14 cellular contexts compared by ENCODE assay signal in genomic region chr17:5077275-5077674, GRCh38. TPM values are rescaled to one million over a fixed set of nuclear protein-coding genes. Genes with fewer than 3 reads are reported as not detected.
A peak's percentile ranks its signal among the peaks of the same experiment; 100 is the strongest.
DNase-seq lines count a peak whose midpoint lies in the region; ATAC-seq and TF ChIP-seq lines count a peak whose summit lies in the region.
"Not testable (repeated sequence)": the region's sequence is repeated elsewhere in the genome, so short reads cannot be mapped to it uniquely, and the experiment has no call there.
"Had no signal": no experiment of that assay in that cellular context is flagged by ENCODE, and none has a peak within 500 bp of the region (broad histone marks: within the 10 kb centered on the region; RNA-seq: fewer than 3 reads in every experiment).

No MANE protein-coding gene starts in this region.

- H3K4me1 Mint-ChIP-seq in activated CD4-positive, alpha-beta memory T cell treated with anti-CD3 and anti-CD28 coated beads for 36 hours (ENCODE audit: low read depth) = peaks cover 25% of the 10 kb centered on the region
- H3K4me1 Mint-ChIP-seq in activated naive CD8-positive, alpha-beta T cell treated with anti-CD3 and anti-CD28 coated beads, Interleukin-2, amount 10 ng/mL, durations not matched to agents 7 days and 5 days = peaks cover 14% of the 10 kb centered on the region
- peaks cover 18% of the 10 kb centered on the region for H3K4me1 Mint-ChIP-seq in memory B cell

- POLR2A ChIA-PET in PC-9 (lab: Charles Lee; ENCODE audit: unreplicated experiment) = not testable (repeated sequence)
- POLR2A ChIA-PET in activated CD4-positive, alpha-beta memory T cell treated with anti-CD3 and anti-CD28 coated beads for 36 hours (lab: Charles Lee) = interaction anchor here (0.5 to 1.7 kb wide), 2 partner anchors 80 to 81 kb away, joined by 3 to 5 read pairs; partner anchors contain the start of genes INCA1 and KIF1C
- POLR2A ChIA-PET in activated naive CD8-positive, alpha-beta T cell treated with anti-CD3 and anti-CD28 coated beads, Interleukin-2, amount 10 ng/mL, durations not matched to agents 7 days and 5 days (lab: Charles Lee) = interaction anchor here (0.9 kb wide), 2 partner anchors 9 to 17 kb away, joined by 3 to 4 read pairs; no protein-coding TSS in a partner anchor

- not testable (repeated sequence) for H3K36me3 Mint-ChIP-seq in activated CD4-positive, alpha-beta memory T cell treated with anti-CD3 and anti-CD28 coated beads for 36 hours; memory B cell
- H3K36me3 Mint-ChIP-seq in activated naive CD8-positive, alpha-beta T cell treated with anti-CD3 and anti-CD28 coated beads, Interleukin-2, amount 10 ng/mL, durations not matched to agents 7 days and 5 days = peaks cover 21% of the 10 kb centered on the region

- peaks cover 10% of the 10 kb centered on the region for H3K79me2 ChIP-seq in ACC112 (ENCODE audit: control insufficient read depth, insufficient read depth, low read length, unreplicated experiment)
- H3K79me2 ChIP-seq in PC-9 (ENCODE audit: low read depth) = not testable (repeated sequence)

- peak overlapping the region; percentile 87 for H3K27ac Mint-ChIP-seq in activated CD4-positive, alpha-beta memory T cell treated with anti-CD3 and anti-CD28 coated beads for 36 hours
- H3K27ac Mint-ChIP-seq in activated naive CD8-positive, alpha-beta T cell treated with anti-CD3 and anti-CD28 coated beads, Interleukin-2, amount 10 ng/mL, durations not matched to agents 7 days and 5 days = peak overlapping the region; percentile 93
- H3K27ac Mint-ChIP-seq in memory B cell = peak overlapping the region; percentile 77

- not testable (repeated sequence) for TF ChIP-seq CTCF in PC-9 (conservative IDR thresholded peaks at IDR 0.05); psoas muscle (IDR thresholded peaks at IDR 0.05); testis (IDR thresholded peaks at IDR 0.05)

- not testable (repeated sequence) for H3K27me3 Mint-ChIP-seq in activated CD4-positive, alpha-beta memory T cell treated with anti-CD3 and anti-CD28 coated beads for 36 hours; activated naive CD8-positive, alpha-beta T cell treated with anti-CD3 and anti-CD28 coated beads, Interleukin-2, amount 10 ng/mL, durations not matched to agents 7 days and 5 days; memory B cell

- H3K4me1 ChIP-seq in ACC112 (ENCODE audit: control insufficient read depth, insufficient read depth, low read length, unreplicated experiment); PC-9 (replicated peaks; ENCODE audit: insufficient read depth); esophagus (ENCODE audit: control insufficient read depth in 2 of 2, insufficient read depth in 2 of 2, low read length in 1 of 2); psoas muscle; testis: not testable (repeated sequence)

- H3K9me2 ChIP-seq in PC-9 (ENCODE audit: insufficient read depth) = not testable (repeated sequence)

- H3F3A ChIP-seq in PC-9 (ENCODE audit: insufficient read depth, low read depth) = not testable (repeated sequence)

- BruUV-seq in PC-9 (replicated peaks; lab: Mats Ljungman, UMichigan) = not testable (repeated sequence)

- H2AFZ ChIP-seq in ACC112 (ENCODE audit: low read length, unreplicated experiment) = peak overlapping the region; percentile 92
- not testable (repeated sequence) for H2AFZ ChIP-seq in PC-9

- not testable (repeated sequence) for ATAC-seq in activated naive CD8-positive, alpha-beta T cell treated with anti-CD3 and anti-CD28 coated beads, Interleukin-2, amount 10 ng/mL, durations not matched to agents 7 days and 5 days (ENCODE audit: low read depth); memory B cell (ENCODE audit: low read depth); psoas muscle

- peak overlapping the region; percentile 70 for H3K4me3 Mint-ChIP-seq in activated CD4-positive, alpha-beta memory T cell treated with anti-CD3 and anti-CD28 coated beads for 36 hours
- H3K4me3 Mint-ChIP-seq in activated naive CD8-positive, alpha-beta T cell treated with anti-CD3 and anti-CD28 coated beads, Interleukin-2, amount 10 ng/mL, durations not matched to agents 7 days and 5 days = peak overlapping the region; percentile 86
- peak overlapping the region; percentile 81 for H3K4me3 Mint-ChIP-seq in memory B cell

- H3K4me3 ChIP-seq in ACC112 (ENCODE audit: low read depth, low read length) = peak overlapping the region; percentile 93
- H3K4me3 ChIP-seq in PC-9 = peak overlapping the region; percentile 61
- peak overlapping the region in 1 of 2 donors; percentile 78 for H3K4me3 ChIP-seq in esophagus (ENCODE audit: low read depth in 1 of 2, low read length in 2 of 2)
- H3K4me3 ChIP-seq in psoas muscle = peak overlapping the region; percentile 82
- H3K4me3 ChIP-seq in testis = peak overlapping the region; percentile 76 to 86

- H4K20me1 ChIP-seq in PC-9 (ENCODE audit: insufficient read depth) = not testable (repeated sequence)

- H3K36me3 ChIP-seq in ACC112 (ENCODE audit: insufficient read depth, low read length); PC-9 (ENCODE audit: low read depth); esophagus (ENCODE audit: control insufficient read depth in 2 of 2, insufficient read depth in 2 of 2, low read length in 1 of 2); testis (ENCODE audit: low read depth, missing control alignments): not testable (repeated sequence)
- peaks cover 0 to 11% of the 10 kb centered on the region in 2 donors for H3K36me3 ChIP-seq in psoas muscle (ENCODE audit: insufficient read depth in 1 of 2, low read depth in 1 of 2)

- H3K27ac ChIP-seq in ACC112 (ENCODE audit: low read depth, low read length); PC-9: not testable (repeated sequence)
- peak overlapping the region; percentile 78 to 86 for H3K27ac ChIP-seq in esophagus (ENCODE audit: low read depth in 2 of 2, low read length in 1 of 2)
- peak overlapping the region; percentile 95 for H3K27ac ChIP-seq in psoas muscle
- H3K27ac ChIP-seq in testis = peak overlapping the region; percentile 58 to 83

- TF ChIP-seq POLR2A in testis (IDR thresholded peaks at IDR 0.05) = not testable (repeated sequence)

- not testable (repeated sequence) for H3K27me3 ChIP-seq in ACC112 (ENCODE audit: insufficient read depth, low read length); PC-9 (ENCODE audit: insufficient read depth, low read depth); esophagus (ENCODE audit: control insufficient read depth in 1 of 2, insufficient read depth in 2 of 2, low read length in 2 of 2); psoas muscle (ENCODE audit: insufficient read depth in 3 of 3, low read length in 2 of 3); testis

- 97 to 98% methylated on average over 24 of the region's 24 CpGs for WGBS in esophagus, 2 donors
- WGBS in psoas muscle, 3 donors = 97 to 98% (median 97%) methylated on average over 24 of the region's 24 CpGs
- WGBS in testis, 2 donors = 43 to 67% methylated on average over 24 of the region's 24 CpGs

- not testable (repeated sequence) for H3K9me3 Mint-ChIP-seq in activated CD4-positive, alpha-beta memory T cell treated with anti-CD3 and anti-CD28 coated beads for 36 hours; activated naive CD8-positive, alpha-beta T cell treated with anti-CD3 and anti-CD28 coated beads, Interleukin-2, amount 10 ng/mL, durations not matched to agents 7 days and 5 days; memory B cell

- DNase-seq in PC-9; activated CD4-positive, alpha-beta memory T cell treated with anti-CD3 and anti-CD28 coated beads for 36 hours; activated naive CD8-positive, alpha-beta T cell treated with anti-CD3 and anti-CD28 coated beads, Interleukin-2, amount 10 ng/mL, durations not matched to agents 7 days and 5 days; memory B cell (ENCODE audit: low spot score in 2 of 2); testis: not testable (repeated sequence)
- peak in 1 of 2 donors; percentile 55 for DNase-seq in psoas muscle

- CTCF ChIA-PET in PC-9 (lab: Charles Lee) = not testable (repeated sequence)
- CTCF ChIA-PET in activated CD4-positive, alpha-beta memory T cell treated with anti-CD3 and anti-CD28 coated beads for 36 hours (lab: Charles Lee) = interaction anchor here (1.6 kb wide), 1 partner anchor 111 kb away, joined by 3 read pairs; no protein-coding TSS in a partner anchor

- H3K4me2 ChIP-seq in PC-9 = not testable (repeated sequence)

- H3K9me3 ChIP-seq in PC-9 (ENCODE audit: insufficient read depth, low read depth); esophagus (ENCODE audit: control insufficient read depth in 2 of 2, insufficient read depth in 1 of 2, low read depth in 1 of 2, low read length in 1 of 2); psoas muscle; testis: not testable (repeated sequence)

- intact Hi-C loops in PC-9 (cut with micrococcal nuclease; ENCODE audit: unreplicated experiment); activated CD4-positive, alpha-beta memory T cell treated with anti-CD3 and anti-CD28 coated beads for 36 hours (cut with micrococcal nuclease); testis (cut with DNase I; ENCODE audit: low total_unique reads): not testable (repeated sequence)
- intact Hi-C loops in psoas muscle (cut with DNase I) = loop anchor here in 1 of 2 donors (5.0 kb wide), 2 partner anchors 35 to 140 kb away; partner anchors contain the start of gene ZNF232

RNA-seq across cellular contexts. Expression of gene ZFP3, which starts 1.0 kb away (rescaled TPM):
- 2.3 and 4.5 TPM in 2 replicates for total RNA-seq in PC-9 (2021)
- 1 to 10 TPM; 1.8 to 1.9 TPM for total RNA-seq in activated CD4-positive, alpha-beta memory T cell treated with anti-CD3 and anti-CD28 coated beads for 36 hours
- total RNA-seq in activated naive CD8-positive, alpha-beta T cell treated with anti-CD3 and anti-CD28 coated beads, Interleukin-2, amount 10 ng/mL, durations not matched to agents 7 days and 5 days = 1 to 10 TPM; 7.3 to 8.3 TPM
- polyA plus RNA-seq in esophagus = 1 to 10 TPM; 1.5 to 1.8 TPM
- total RNA-seq in psoas muscle = 10 to 100 TPM in 1 of 4 donors, 1 to 10 TPM in 3; 6.8 to 12.3 (median 8.0) TPM
- 10 to 100 TPM in 1 of 3 donors, 1 to 10 TPM in 2; 3.7 to 11.2 (median 3.9) TPM for polyA plus RNA-seq in psoas muscle
- 1 to 10 TPM; 6.4 to 7.2 TPM for total RNA-seq in testis
- 4.6 TPM for polyA plus RNA-seq in testis (ENCODE audit: insufficient read depth, low read depth, low replicate concordance)

RNA-seq across cellular contexts. Expression of gene ZNF232, which starts 34.4 kb away (rescaled TPM):
- total RNA-seq in PC-9 (2021) (10.3 TPM in 2 replicates), psoas muscle (10 to 100 TPM in 1 of 4 donors, 1 to 10 TPM in 3; 5.8 to 12.2 (median 7.4) TPM), testis (10 to 100 TPM in 1 of 2 donors, 1 to 10 TPM in 1; 8.6 to 21.7 TPM)
- total RNA-seq in activated CD4-positive, alpha-beta memory T cell treated with anti-CD3 and anti-CD28 coated beads for 36 hours = 10 to 100 TPM; 13.6 to 14.2 TPM
- total RNA-seq in activated naive CD8-positive, alpha-beta T cell treated with anti-CD3 and anti-CD28 coated beads, Interleukin-2, amount 10 ng/mL, durations not matched to agents 7 days and 5 days = 10 to 100 TPM in 1 of 2 experiments, 1 to 10 TPM in 1; 9.4 to 12.9 TPM
- polyA plus RNA-seq in esophagus (1 to 10 TPM; 4.3 to 5.8 TPM), psoas muscle (10 to 100 TPM in 1 of 3 donors, 1 to 10 TPM in 2; 7.1 to 19.3 (median 8.0) TPM), testis (ENCODE audit: insufficient read depth, low read depth, low replicate concordance) (14.4 TPM)

RNA-seq across cellular contexts. Expression of gene USP6, which starts 38.6 kb away (rescaled TPM):
- total RNA-seq in PC-9 (2021) (0.11 TPM in 1 of 2 replicates, not detected in the other), psoas muscle (1 to 10 TPM in 1 of 4 donors, under 1 TPM in 3; 0.40 to 3.2 (median 0.41) TPM), testis (10 to 100 TPM; 25.1 to 50.4 TPM)
- total RNA-seq in activated CD4-positive, alpha-beta memory T cell treated with anti-CD3 and anti-CD28 coated beads for 36 hours = under 1 TPM; 0.05 TPM
- total RNA-seq in activated naive CD8-positive, alpha-beta T cell treated with anti-CD3 and anti-CD28 coated beads, Interleukin-2, amount 10 ng/mL, durations not matched to agents 7 days and 5 days = under 1 TPM; 0.06 to 0.11 TPM
- polyA plus RNA-seq in esophagus (under 1 TPM; 0.02 to 0.04 TPM), psoas muscle (under 1 TPM; 0.05 to 0.37 (median 0.25) TPM), testis (ENCODE audit: insufficient read depth, low read depth, low replicate concordance) (19.3 TPM)
- total RNA-seq: dermis microvascular lymphatic vessel endothelial cell, glomerular endothelial cell, smooth muscle cell had no signal

RNA-seq across cellular contexts. Expression of gene SLC52A1, which starts 42.0 kb away (rescaled TPM):
- total RNA-seq in PC-9 (2021) (0.28 and 0.48 TPM in 2 replicates), psoas muscle (not detected), testis (1 to 10 TPM in 1 of 2 donors, under 1 TPM in 1; 0.99 to 1.7 TPM)
- under 1 TPM; 0.31 to 0.36 TPM for total RNA-seq in activated CD4-positive, alpha-beta memory T cell treated with anti-CD3 and anti-CD28 coated beads for 36 hours
- 1 to 10 TPM in 1 of 2 experiments, under 1 TPM in 1; 0.85 to 1.4 TPM for total RNA-seq in activated naive CD8-positive, alpha-beta T cell treated with anti-CD3 and anti-CD28 coated beads, Interleukin-2, amount 10 ng/mL, durations not matched to agents 7 days and 5 days
- polyA plus RNA-seq in esophagus (1 to 10 TPM in 1 of 2 donors, under 1 TPM in 1; 0.92 to 3.1 TPM), psoas muscle (under 1 TPM in 2 of 3 donors, not detected in 1; 0.01 to 0.04 TPM), testis (ENCODE audit: insufficient read depth, low read depth, low replicate concordance) (0.50 TPM)
- total RNA-seq: glomerular endothelial cell, left ventricle myocardium superior, M059J, progenitor cell of endocrine pancreas had no signal

Comparison
In these comparisons a context has a peak if more than half of its experiments do, and no peak if none do; other contexts are left out.
1. RNA of gene USP6, which starts 38.6 kb away (total RNA-seq): 25.1 to 50.4 TPM in testis; 0.40 to 3.2 TPM in psoas muscle, 0.06 to 0.11 TPM in activated naive CD8-positive, alpha-beta T cell treated with anti-CD3 and anti-CD28 coated beads, Interleukin-2, amount 10 ng/mL, durations not matched to agents 7 days and 5 days, 0.11 TPM in PC-9 and 0.05 TPM in activated CD4-positive, alpha-beta memory T cell treated with anti-CD3 and anti-CD28 coated beads for 36 hours; every median in the first group is over 4 times any median in the second.
2. Peak in every context shown above with its lines, with median percentiles within 50 percentile points of each other: H3K27ac Mint-ChIP-seq and H3K4me3 Mint-ChIP-seq.